13 cellular contexts compared by ENCODE assay signal in the genomic region with DNA sequence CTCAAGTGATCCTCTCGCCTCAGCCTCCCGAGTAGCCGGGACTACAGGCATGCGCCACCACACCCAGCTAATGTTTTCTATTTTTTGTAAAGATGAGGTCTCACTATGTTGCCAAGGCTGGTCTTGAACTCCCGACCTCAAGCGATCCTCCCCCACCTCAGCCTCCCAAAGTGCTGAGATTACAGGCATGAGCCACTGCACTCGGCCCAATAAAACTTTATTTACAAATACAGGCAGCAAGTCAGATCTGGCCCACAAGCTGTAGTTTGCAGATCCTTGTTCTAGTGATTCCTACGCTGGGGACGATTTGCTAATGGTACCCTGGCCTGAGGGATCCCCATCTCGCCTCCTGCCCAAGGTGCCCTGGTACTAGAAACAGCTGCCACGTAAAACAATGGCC.
"Had no signal": no experiment of that assay in that cellular context is flagged by ENCODE, and none has a peak within 500 bp of the region (broad histone marks: within the 10 kb centered on the region; RNA-seq: fewer than 3 reads in every experiment).

No MANE protein-coding gene starts in this region.

- H3K27me3 ChIP-seq: heart left ventricle, neural progenitor cell, pancreas had no signal

- H3K4me1 Mint-ChIP-seq: endodermal cell had no signal

- H3K27ac Mint-ChIP-seq: endodermal cell had no signal

- H3K36me3 ChIP-seq: neural progenitor cell, tibial nerve had no signal

- H3K4me1 ChIP-seq: pancreas, tibial nerve had no signal

- H3K4me3 ChIP-seq: heart left ventricle, lower lobe of right lung, neural progenitor cell, pancreas, tibial nerve had no signal

- H3K4me3 Mint-ChIP-seq: endodermal cell; neural progenitor cell; stimulated activated memory B cell treated with anti-CD40 and anti-IgM and Interleukin-4, amounts not matched to agents 10 μg/mL and 1 μg/mL and 100 μg/mL, for 72 hours had no signal

- ATAC-seq: heart left ventricle; left colon; lower lobe of right lung; pancreas; stimulated activated memory B cell treated with anti-CD40 and anti-IgM and Interleukin-4, amounts not matched to agents 10 μg/mL and 1 μg/mL and 100 μg/mL, for 72 hours had no signal

- H3K27me3 Mint-ChIP-seq: stimulated activated memory B cell treated with anti-CD40 and anti-IgM and Interleukin-4, amounts not matched to agents 10 μg/mL and 1 μg/mL and 100 μg/mL, for 72 hours had no signal

- DNase-seq: activated CD4-positive, alpha-beta T cell treated with anti-CD3 and anti-CD28 coated beads, Interleukin-2, amount 50 U/mL, for 4 hours; activated CD4-positive, CD25-positive, alpha-beta regulatory T cell; activated gamma-delta T cell treated with Interleukin-2 at 50 U/mL for 16 hours; activated T-cell treated with anti-CD3 and anti-CD28 coated beads, Interleukin-2, amount 50 U/mL, for 48 hours; endodermal cell; heart left ventricle; left colon; lower lobe of right lung; pancreas; SW 1271 had no signal

- H3K9ac ChIP-seq: neural progenitor cell had no signal

- H3K27ac ChIP-seq: heart left ventricle, lower lobe of right lung, neural progenitor cell, pancreas, tibial nerve had no signal

- H3K9me3 ChIP-seq: heart left ventricle, lower lobe of right lung, pancreas, tibial nerve had no signal

- H3K9me3 Mint-ChIP-seq: endodermal cell; neural progenitor cell; stimulated activated memory B cell treated with anti-CD40 and anti-IgM and Interleukin-4, amounts not matched to agents 10 μg/mL and 1 μg/mL and 100 μg/mL, for 72 hours had no signal

- H2AFZ ChIP-seq: neural progenitor cell had no signal

- H3K4me2 ChIP-seq: neural progenitor cell had no signal
